Comparison of ENCODE assay signal across 16 cellular contexts in the genomic region with DNA sequence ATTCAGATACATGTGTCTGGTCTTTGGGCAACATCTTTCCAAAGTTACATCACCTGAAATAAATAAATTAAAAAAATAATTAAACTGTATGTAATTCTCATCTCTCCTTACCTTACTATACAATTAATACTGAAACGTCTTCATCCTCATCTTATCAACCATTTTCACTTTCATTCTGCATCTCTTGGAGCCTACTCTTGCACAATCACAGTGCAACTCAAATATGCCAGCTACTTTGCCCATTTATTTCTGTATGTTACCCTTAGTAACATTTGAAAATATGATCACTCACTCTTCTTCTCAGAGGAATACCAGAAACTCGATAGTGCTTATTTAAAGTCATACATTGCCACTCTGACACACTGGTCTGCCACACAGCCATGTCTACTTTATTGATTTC.
"Had no signal": no experiment of that assay in that cellular context is flagged by ENCODE, and none has a peak within 500 bp of the region (broad histone marks: within the 10 kb centered on the region; RNA-seq: fewer than 3 reads in every experiment).

No MANE protein-coding gene starts in this region.

- ATAC-seq: gastrocnemius medialis; heart left ventricle; naive thymus-derived CD8-positive, alpha-beta T cell; stimulated activated naive B cell treated with anti-CD40 and anti-IgM and Interleukin-4, amounts not matched to agents 10 μg/mL and 1 μg/mL and 100 μg/mL, for 72 hours had no signal

- H3K36me3 ChIP-seq: ascending aorta, gastrocnemius medialis, heart left ventricle, neutrophil, thyroid gland had no signal

- H3K4me1 ChIP-seq: ascending aorta, gastrocnemius medialis, heart left ventricle, parathyroid adenoma, thyroid gland had no signal

- H3K27me3 ChIP-seq: ascending aorta, gastrocnemius medialis, heart left ventricle, neutrophil, thyroid gland had no signal

- H2AFZ ChIP-seq: parathyroid adenoma had no signal

- H3K9me3 ChIP-seq: ascending aorta, gastrocnemius medialis, neutrophil, thyroid gland had no signal

- H3K27ac ChIP-seq: ascending aorta, gastrocnemius medialis, heart left ventricle, neutrophil, parathyroid adenoma, thyroid gland, VCaP had no signal

- H3K4me3 ChIP-seq: ascending aorta, gastrocnemius medialis, heart left ventricle, thyroid gland had no signal

- H3K79me2 ChIP-seq: parathyroid adenoma had no signal

- DNase-seq: activated CD4-positive, alpha-beta T cell treated with anti-CD3 and anti-CD28 coated beads for 1 hour; activated CD4-positive, alpha-beta T cell treated with anti-CD3 and anti-CD28 coated beads, Interleukin-2, amount 50 U/mL, for 4 hours; activated naive CD4-positive, alpha-beta T cell treated with anti-CD3 and anti-CD28 coated beads for 36 hours; activated T-cell treated with anti-CD3 and anti-CD28 coated beads, Interleukin-2, amount 50 U/mL, for 1 hour; gastrocnemius medialis; heart left ventricle; immature natural killer cell; mesenchymal stem cell; naive thymus-derived CD8-positive, alpha-beta T cell; stimulated activated CD4-positive, alpha-beta T cell treated with anti-CD3 and anti-CD28 coated beads, Interleukin-2, amount 100 ng/mL, for 48 hours; stimulated activated naive B cell treated with anti-CD40 and anti-IgM and Interleukin-4, amounts not matched to agents 10 μg/mL and 1 μg/mL and 100 μg/mL, for 72 hours; thyroid gland had no signal

- H3K9ac ChIP-seq: parathyroid adenoma had no signal
